ENCODE assay signal across 1 cellular context in the genomic region with DNA sequence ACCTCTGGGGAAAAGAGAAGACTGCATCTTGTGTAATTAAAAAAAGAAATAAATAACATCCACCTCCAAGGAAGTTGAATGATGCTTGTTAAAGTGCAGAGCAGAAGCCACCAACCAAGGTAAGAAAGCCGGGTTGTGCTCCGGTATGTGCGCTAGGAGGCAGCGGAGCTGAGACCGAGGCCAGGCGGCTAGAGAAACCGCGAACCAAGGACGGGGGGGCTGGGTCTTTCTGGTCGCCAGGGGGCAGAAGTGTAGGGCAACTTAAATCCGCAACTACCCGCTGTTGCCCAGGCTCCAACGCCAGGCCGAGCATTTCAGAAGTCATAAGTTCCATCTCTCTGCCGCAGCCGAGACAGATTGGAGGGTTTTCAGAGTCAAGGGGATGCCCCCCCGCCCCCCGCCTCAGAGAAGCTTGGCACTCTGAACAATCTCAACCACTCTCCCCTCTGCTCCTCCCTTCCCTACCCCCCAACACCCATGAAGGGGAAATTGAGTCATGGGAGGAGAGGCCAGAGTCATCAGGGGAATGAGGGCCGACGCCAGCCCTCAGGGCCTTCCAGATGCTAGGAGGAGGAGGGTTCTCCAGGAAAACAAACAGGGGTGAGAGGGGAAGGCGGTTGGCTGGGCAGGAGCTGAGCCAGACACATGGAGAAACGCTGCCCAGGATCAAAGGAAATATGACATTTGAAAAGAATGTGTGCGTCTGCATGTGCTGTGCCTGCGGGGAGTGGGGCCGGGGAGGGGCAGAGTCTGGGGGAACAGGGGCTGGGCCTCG.
TF ChIP-seq lines count a peak whose summit lies in the region.

No MANE protein-coding gene starts in this region.

TF ChIP-seq in HepG2, 621 proteins besides CTCF, POLR2A, EP300 and RAD21 (continued from another document and continues in another):
- no peak for TF ChIP-seq HOXA7 (CRISPR knock-in tag; IDR thresholded peaks at IDR 0.05)
- TF ChIP-seq SMYD3 (CRISPR knock-in tag; IDR thresholded peaks at IDR 0.05), result no peak
- TF ChIP-seq KDM5B (CRISPR knock-in tag; IDR thresholded peaks at IDR 0.05; ENCODE audit: borderline replicate concordance), result peak; percentile 90; the same call in 1 of the 2 replicates
- peak; percentile 79 for TF ChIP-seq ELF3 (CRISPR knock-in tag; IDR thresholded peaks at IDR 0.05)
- TF ChIP-seq ZNF891 (CRISPR knock-in tag; IDR thresholded peaks at IDR 0.05), result no peak; the same call in 1 of the 2 replicates
- TF ChIP-seq TARDBP (CRISPR knock-in tag; IDR thresholded peaks at IDR 0.05), result peak; percentile 91
- no peak for TF ChIP-seq MAFF (IDR thresholded peaks at IDR 0.05; ENCODE audit: low read depth, low read length)
- no peak; the same call in 1 of the 2 replicates for TF ChIP-seq ZBTB7A (CRISPR knock-in tag; IDR thresholded peaks at IDR 0.05)
- no peak for TF ChIP-seq ZNF343 (CRISPR knock-in tag; IDR thresholded peaks at IDR 0.05)
- TF ChIP-seq, protein P1, sequence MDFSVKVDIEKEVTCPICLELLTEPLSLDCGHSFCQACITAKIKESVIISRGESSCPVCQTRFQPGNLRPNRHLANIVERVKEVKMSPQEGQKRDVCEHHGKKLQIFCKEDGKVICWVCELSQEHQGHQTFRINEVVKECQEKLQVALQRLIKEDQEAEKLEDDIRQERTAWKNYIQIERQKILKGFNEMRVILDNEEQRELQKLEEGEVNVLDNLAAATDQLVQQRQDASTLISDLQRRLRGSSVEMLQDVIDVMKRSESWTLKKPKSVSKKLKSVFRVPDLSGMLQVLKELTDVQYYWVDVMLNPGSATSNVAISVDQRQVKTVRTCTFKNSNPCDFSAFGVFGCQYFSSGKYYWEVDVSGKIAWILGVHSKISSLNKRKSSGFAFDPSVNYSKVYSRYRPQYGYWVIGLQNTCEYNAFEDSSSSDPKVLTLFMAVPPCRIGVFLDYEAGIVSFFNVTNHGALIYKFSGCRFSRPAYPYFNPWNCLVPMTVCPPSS (IDR thresholded peaks at IDR 0.05), result no peak
- TF ChIP-seq, protein P2, sequence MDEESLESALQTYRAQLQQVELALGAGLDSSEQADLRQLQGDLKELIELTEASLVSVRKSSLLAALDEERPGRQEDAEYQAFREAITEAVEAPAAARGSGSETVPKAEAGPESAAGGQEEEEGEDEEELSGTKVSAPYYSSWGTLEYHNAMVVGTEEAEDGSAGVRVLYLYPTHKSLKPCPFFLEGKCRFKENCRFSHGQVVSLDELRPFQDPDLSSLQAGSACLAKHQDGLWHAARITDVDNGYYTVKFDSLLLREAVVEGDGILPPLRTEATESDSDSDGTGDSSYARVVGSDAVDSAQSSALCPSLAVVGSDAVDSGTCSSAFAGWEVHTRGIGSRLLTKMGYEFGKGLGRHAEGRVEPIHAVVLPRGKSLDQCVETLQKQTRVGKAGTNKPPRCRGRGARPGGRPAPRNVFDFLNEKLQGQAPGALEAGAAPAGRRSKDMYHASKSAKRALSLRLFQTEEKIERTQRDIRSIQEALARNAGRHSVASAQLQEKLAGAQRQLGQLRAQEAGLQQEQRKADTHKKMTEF (CRISPR knock-in tag; IDR thresholded peaks at IDR 0.05), result peak; percentile 96
- 0 out of 2 replicates have a peak, but pooled peaks have one; percentile 44 for TF ChIP-seq ZSCAN9 (CRISPR knock-in tag; IDR thresholded peaks at IDR 0.05; ENCODE audit: borderline replicate concordance)
- TF ChIP-seq JARID2 (CRISPR knock-in tag; IDR thresholded peaks at IDR 0.05; ENCODE audit: insufficient replicate concordance), result peak; percentile 94
- TF ChIP-seq ATF7-NPFF (CRISPR knock-in tag; IDR thresholded peaks at IDR 0.05; ENCODE audit: low read depth), result peak; percentile 68; the same call in 1 of the 2 replicates
- TF ChIP-seq ZNF264 (CRISPR knock-in tag; IDR thresholded peaks at IDR 0.05), result peak; percentile 91
- no peak for TF ChIP-seq TCF7L2 (IDR thresholded peaks at IDR 0.05; ENCODE audit: low read depth, low read length)
- 0 out of 2 replicates have a peak, but pooled peaks have one; percentile 16 for TF ChIP-seq SNAI1 (CRISPR knock-in tag; IDR thresholded peaks at IDR 0.05; ENCODE audit: borderline replicate concordance)
- no peak for TF ChIP-seq NR2F6 (IDR thresholded peaks at IDR 0.05)
- peak; percentile 56 for TF ChIP-seq NR2F6 (CRISPR knock-in tag; IDR thresholded peaks at IDR 0.05)
- TF ChIP-seq, protein P3, sequence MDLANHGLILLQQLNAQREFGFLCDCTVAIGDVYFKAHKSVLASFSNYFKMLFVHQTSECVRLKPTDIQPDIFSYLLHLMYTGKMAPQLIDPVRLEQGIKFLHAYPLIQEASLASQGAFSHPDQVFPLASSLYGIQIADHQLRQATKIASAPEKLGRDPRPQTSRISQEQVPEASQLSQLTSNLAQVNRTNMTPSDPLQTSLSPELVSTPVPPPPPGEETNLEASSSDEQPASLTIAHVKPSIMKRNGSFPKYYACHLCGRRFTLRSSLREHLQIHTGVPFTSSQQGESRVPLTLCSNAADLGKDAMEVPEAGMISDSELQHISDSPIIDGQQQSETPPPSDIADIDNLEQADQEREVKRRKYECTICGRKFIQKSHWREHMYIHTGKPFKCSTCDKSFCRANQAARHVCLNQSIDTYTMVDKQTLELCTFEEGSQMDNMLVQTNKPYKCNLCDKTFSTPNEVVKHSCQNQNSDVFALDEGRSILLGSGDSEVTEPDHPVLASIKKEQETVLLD (CRISPR knock-in tag; IDR thresholded peaks at IDR 0.05; ENCODE audit: low read depth), result no peak
- TF ChIP-seq PLRG1 (conservative IDR thresholded peaks at IDR 0.05), result no peak
- TF ChIP-seq, protein P4, sequence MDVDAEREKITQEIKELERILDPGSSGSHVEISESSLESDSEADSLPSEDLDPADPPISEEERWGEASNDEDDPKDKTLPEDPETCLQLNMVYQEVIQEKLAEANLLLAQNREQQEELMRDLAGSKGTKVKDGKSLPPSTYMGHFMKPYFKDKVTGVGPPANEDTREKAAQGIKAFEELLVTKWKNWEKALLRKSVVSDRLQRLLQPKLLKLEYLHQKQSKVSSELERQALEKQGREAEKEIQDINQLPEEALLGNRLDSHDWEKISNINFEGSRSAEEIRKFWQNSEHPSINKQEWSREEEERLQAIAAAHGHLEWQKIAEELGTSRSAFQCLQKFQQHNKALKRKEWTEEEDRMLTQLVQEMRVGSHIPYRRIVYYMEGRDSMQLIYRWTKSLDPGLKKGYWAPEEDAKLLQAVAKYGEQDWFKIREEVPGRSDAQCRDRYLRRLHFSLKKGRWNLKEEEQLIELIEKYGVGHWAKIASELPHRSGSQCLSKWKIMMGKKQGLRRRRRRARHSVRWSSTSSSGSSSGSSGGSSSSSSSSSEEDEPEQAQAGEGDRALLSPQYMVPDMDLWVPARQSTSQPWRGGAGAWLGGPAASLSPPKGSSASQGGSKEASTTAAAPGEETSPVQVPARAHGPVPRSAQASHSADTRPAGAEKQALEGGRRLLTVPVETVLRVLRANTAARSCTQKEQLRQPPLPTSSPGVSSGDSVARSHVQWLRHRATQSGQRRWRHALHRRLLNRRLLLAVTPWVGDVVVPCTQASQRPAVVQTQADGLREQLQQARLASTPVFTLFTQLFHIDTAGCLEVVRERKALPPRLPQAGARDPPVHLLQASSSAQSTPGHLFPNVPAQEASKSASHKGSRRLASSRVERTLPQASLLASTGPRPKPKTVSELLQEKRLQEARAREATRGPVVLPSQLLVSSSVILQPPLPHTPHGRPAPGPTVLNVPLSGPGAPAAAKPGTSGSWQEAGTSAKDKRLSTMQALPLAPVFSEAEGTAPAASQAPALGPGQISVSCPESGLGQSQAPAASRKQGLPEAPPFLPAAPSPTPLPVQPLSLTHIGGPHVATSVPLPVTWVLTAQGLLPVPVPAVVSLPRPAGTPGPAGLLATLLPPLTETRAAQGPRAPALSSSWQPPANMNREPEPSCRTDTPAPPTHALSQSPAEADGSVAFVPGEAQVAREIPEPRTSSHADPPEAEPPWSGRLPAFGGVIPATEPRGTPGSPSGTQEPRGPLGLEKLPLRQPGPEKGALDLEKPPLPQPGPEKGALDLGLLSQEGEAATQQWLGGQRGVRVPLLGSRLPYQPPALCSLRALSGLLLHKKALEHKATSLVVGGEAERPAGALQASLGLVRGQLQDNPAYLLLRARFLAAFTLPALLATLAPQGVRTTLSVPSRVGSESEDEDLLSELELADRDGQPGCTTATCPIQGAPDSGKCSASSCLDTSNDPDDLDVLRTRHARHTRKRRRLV (CRISPR knock-in tag; IDR thresholded peaks at IDR 0.05), result no peak
- peak; percentile 49 for TF ChIP-seq FOSL2 (CRISPR knock-in tag; IDR thresholded peaks at IDR 0.05)
- TF ChIP-seq MLLT10 (CRISPR knock-in tag; IDR thresholded peaks at IDR 0.05), result no peak
- TF ChIP-seq ARNTL (CRISPR knock-in tag; IDR thresholded peaks at IDR 0.05), result peak; percentile 69; the same call in 1 of the 2 replicates
- peak; percentile 85; the same call in 1 of the 2 replicates for TF ChIP-seq ZNF547 (CRISPR knock-in tag; IDR thresholded peaks at IDR 0.05)
- peak; percentile 59; the same call in 1 of the 2 replicates for TF ChIP-seq RCOR2 (CRISPR knock-in tag; IDR thresholded peaks at IDR 0.05)
- TF ChIP-seq, protein P5, sequence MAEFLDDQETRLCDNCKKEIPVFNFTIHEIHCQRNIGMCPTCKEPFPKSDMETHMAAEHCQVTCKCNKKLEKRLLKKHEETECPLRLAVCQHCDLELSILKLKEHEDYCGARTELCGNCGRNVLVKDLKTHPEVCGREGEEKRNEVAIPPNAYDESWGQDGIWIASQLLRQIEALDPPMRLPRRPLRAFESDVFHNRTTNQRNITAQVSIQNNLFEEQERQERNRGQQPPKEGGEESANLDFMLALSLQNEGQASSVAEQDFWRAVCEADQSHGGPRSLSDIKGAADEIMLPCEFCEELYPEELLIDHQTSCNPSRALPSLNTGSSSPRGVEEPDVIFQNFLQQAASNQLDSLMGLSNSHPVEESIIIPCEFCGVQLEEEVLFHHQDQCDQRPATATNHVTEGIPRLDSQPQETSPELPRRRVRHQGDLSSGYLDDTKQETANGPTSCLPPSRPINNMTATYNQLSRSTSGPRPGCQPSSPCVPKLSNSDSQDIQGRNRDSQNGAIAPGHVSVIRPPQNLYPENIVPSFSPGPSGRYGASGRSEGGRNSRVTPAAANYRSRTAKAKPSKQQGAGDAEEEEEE (CRISPR knock-in tag; IDR thresholded peaks at IDR 0.05; ENCODE audit: borderline replicate concordance), result peak; percentile 97; the same call in 1 of the 2 replicates
- TF ChIP-seq SMAD3 (CRISPR knock-in tag; IDR thresholded peaks at IDR 0.05), result peak; percentile 97
- TF ChIP-seq ZNF3 (CRISPR knock-in tag; IDR thresholded peaks at IDR 0.05), result no peak
- TF ChIP-seq, protein P6, sequence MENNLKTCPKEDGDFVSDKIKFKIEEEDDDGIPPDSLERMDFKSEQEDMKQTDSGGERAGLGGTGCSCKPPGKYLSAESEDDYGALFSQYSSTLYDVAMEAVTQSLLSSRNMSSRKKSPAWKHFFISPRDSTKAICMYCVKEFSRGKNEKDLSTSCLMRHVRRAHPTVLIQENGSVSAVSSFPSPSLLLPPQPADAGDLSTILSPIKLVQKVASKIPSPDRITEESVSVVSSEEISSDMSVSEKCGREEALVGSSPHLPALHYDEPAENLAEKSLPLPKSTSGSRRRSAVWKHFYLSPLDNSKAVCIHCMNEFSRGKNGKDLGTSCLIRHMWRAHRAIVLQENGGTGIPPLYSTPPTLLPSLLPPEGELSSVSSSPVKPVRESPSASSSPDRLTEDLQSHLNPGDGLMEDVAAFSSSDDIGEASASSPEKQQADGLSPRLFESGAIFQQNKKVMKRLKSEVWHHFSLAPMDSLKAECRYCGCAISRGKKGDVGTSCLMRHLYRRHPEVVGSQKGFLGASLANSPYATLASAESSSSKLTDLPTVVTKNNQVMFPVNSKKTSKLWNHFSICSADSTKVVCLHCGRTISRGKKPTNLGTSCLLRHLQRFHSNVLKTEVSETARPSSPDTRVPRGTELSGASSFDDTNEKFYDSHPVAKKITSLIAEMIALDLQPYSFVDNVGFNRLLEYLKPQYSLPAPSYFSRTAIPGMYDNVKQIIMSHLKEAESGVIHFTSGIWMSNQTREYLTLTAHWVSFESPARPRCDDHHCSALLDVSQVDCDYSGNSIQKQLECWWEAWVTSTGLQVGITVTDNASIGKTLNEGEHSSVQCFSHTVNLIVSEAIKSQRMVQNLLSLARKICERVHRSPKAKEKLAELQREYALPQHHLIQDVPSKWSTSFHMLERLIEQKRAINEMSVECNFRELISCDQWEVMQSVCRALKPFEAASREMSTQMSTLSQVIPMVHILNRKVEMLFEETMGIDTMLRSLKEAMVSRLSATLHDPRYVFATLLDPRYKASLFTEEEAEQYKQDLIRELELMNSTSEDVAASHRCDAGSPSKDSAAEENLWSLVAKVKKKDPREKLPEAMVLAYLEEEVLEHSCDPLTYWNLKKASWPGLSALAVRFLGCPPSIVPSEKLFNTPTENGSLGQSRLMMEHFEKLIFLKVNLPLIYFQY (CRISPR knock-in tag; IDR thresholded peaks at IDR 0.05; ENCODE audit: borderline replicate concordance), result peak; percentile 68; the same call in 1 of the 2 replicates
- TF ChIP-seq, protein P7, sequence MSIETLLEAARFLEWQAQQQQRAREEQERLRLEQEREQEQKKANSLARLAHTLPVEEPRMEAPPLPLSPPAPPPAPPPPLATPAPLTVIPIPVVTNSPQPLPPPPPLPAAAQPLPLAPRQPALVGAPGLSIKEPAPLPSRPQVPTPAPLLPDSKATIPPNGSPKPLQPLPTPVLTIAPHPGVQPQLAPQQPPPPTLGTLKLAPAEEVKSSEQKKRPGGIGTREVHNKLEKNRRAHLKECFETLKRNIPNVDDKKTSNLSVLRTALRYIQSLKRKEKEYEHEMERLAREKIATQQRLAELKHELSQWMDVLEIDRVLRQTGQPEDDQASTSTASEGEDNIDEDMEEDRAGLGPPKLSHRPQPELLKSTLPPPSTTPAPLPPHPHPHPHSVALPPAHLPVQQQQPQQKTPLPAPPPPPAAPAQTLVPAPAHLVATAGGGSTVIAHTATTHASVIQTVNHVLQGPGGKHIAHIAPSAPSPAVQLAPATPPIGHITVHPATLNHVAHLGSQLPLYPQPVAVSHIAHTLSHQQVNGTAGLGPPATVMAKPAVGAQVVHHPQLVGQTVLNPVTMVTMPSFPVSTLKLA (IDR thresholded peaks at IDR 0.05), result no peak
- no peak for TF ChIP-seq ZSCAN22 (CRISPR knock-in tag; IDR thresholded peaks at IDR 0.05)
- TF ChIP-seq ZNF629 (CRISPR knock-in tag; conservative IDR thresholded peaks at IDR 0.05), result peak; percentile 36; the same call in 1 of the 2 replicates
- TF ChIP-seq, protein P8, sequence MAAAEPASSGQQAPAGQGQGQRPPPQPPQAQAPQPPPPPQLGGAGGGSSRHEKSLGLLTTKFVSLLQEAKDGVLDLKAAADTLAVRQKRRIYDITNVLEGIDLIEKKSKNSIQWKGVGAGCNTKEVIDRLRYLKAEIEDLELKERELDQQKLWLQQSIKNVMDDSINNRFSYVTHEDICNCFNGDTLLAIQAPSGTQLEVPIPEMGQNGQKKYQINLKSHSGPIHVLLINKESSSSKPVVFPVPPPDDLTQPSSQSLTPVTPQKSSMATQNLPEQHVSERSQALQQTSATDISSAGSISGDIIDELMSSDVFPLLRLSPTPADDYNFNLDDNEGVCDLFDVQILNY (CRISPR knock-in tag; conservative IDR thresholded peaks at IDR 0.05), result peak; percentile 75; the same call in 1 of the 2 replicates
- TF ChIP-seq, protein P9, sequence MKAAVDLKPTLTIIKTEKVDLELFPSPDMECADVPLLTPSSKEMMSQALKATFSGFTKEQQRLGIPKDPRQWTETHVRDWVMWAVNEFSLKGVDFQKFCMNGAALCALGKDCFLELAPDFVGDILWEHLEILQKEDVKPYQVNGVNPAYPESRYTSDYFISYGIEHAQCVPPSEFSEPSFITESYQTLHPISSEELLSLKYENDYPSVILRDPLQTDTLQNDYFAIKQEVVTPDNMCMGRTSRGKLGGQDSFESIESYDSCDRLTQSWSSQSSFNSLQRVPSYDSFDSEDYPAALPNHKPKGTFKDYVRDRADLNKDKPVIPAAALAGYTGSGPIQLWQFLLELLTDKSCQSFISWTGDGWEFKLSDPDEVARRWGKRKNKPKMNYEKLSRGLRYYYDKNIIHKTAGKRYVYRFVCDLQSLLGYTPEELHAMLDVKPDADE (CRISPR knock-in tag; IDR thresholded peaks at IDR 0.05), result peak; percentile 81; the same call in 1 of the 2 replicates
- TF ChIP-seq, protein P10, sequence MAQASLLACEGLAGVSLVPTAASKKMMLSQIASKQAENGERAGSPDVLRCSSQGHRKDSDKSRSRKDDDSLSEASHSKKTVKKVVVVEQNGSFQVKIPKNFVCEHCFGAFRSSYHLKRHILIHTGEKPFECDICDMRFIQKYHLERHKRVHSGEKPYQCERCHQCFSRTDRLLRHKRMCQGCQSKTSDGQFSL (CRISPR knock-in tag; IDR thresholded peaks at IDR 0.05), result peak; percentile 98
